In genomic region chr2:67627456-67627855, GRCh38 we compare ENCODE assay signal across 17 cellular contexts.
DNase-seq lines count a peak whose midpoint lies in the region; ATAC-seq, FAIRE-seq and TF ChIP-seq lines count a peak whose summit lies in the region.
"Had no signal": no experiment of that assay in that cellular context is flagged by ENCODE, and none has a peak within 500 bp of the region (broad histone marks: within the 10 kb centered on the region; RNA-seq: fewer than 3 reads in every experiment).

No MANE protein-coding gene starts in this region.

- H3K14ac ChIP-seq in IMR-90 (replicated peaks; ENCODE audit: low read depth, low read length): peak overlapping the region; percentile 45; the same call in 1 of the 2 replicates

- H3K9me3 ChIP-seq in IMR-90 (ENCODE audit: control insufficient read depth, insufficient read depth, low read length) (no peaks in the 10 kb centered on the region), astrocyte (ENCODE audit: insufficient read depth, low read depth, low read length) (no peaks in the 10 kb centered on the region), pancreas (no peaks in the 10 kb centered on the region)
- H3K9me3 ChIP-seq: BE2C had no signal

- H3K4ac ChIP-seq in IMR-90 (ENCODE audit: low read depth, low read length): no peak overlapping the region

- H3K4me2 ChIP-seq in IMR-90 (ENCODE audit: low read depth, low read length): no peak overlapping the region
- H3K4me2 ChIP-seq in astrocyte (ENCODE audit: low read length): no peak overlapping the region

- no peak overlapping the region for H2BK15ac ChIP-seq in IMR-90 (ENCODE audit: low read depth, low read length)

- CTCF ChIA-PET in IMR-90 (lab: Yijun Ruan, JAX): no interaction called here

- H3K9me1 ChIP-seq in IMR-90 (ENCODE audit: insufficient read depth, low read length): 0 out of 2 replicates have a peak, but pooled peaks cover 2% of the 10 kb centered on the region

- H4K5ac ChIP-seq in IMR-90 (ENCODE audit: low read depth, low read length): no peak overlapping the region; the same call in 1 of the 2 replicates

- TF ChIP-seq RAD21 in IMR-90 (IDR thresholded peaks at IDR 0.05; ENCODE audit: low read length): no peak

- H2AFZ ChIP-seq in IMR-90 (replicated peaks; ENCODE audit: low read length, poor library complexity) (no peak overlapping the region), astrocyte (ENCODE audit: low read depth, low read length) (no peak overlapping the region)

- peak overlapping the region; percentile 57; the same call in 1 of the 2 replicates for H2AK5ac ChIP-seq in IMR-90 (ENCODE audit: low read depth, low read length)

- intact Hi-C loops in IMR-90 (cut with micrococcal nuclease) (no loop called here), pancreas (cut with DNase I) (no loop called here)

- H2BK20ac ChIP-seq in IMR-90 (ENCODE audit: low read depth, low read length): peak overlapping the region; percentile 60; the same call in 1 of the 2 replicates

- peaks cover 25% of the 10 kb centered on the region for H3K4me1 Mint-ChIP-seq in astrocyte (ENCODE audit: low read depth, unreplicated experiment)
- peaks cover 22% of the 10 kb centered on the region for H3K4me1 Mint-ChIP-seq in nephron
- H3K4me1 Mint-ChIP-seq: CD4-positive, CD25-positive, alpha-beta regulatory T cell; CD8-positive, alpha-beta memory T cell had no signal

- H3K9ac ChIP-seq in IMR-90 (ENCODE audit: low read depth, low read length) (no peak overlapping the region), astrocyte (ENCODE audit: low read length) (no peak overlapping the region)

- no peak overlapping the region for H4K91ac ChIP-seq in IMR-90 (ENCODE audit: insufficient read depth, low read depth, low read length)

- WGBS in IMR-90 (ENCODE audit: extremely low coverage in 2 of 2, insufficient read length in 1 of 2), 2 experiments: no CpG with 5 or more reads among the region's 1 CpG
- WGBS in pancreas, 2 donors: 100% methylated on average over 1 of the region's 1 CpG

- H3K56ac ChIP-seq in IMR-90 (ENCODE audit: extremely low read depth, insufficient read depth, low read length): no peak overlapping the region

- no peaks in the 10 kb centered on the region for H3K79me2 ChIP-seq in astrocyte (ENCODE audit: insufficient read depth, low read length)

- no peaks in the 10 kb centered on the region for H3K36me3 Mint-ChIP-seq in astrocyte (ENCODE audit: low read depth, unreplicated experiment)
- peaks cover 6% of the 10 kb centered on the region for H3K36me3 Mint-ChIP-seq in nephron (ENCODE audit: low read depth)
- H3K36me3 Mint-ChIP-seq: CD4-positive, CD25-positive, alpha-beta regulatory T cell; CD8-positive, alpha-beta memory T cell had no signal

- H4K20me1 ChIP-seq in IMR-90 (ENCODE audit: insufficient read depth, low read length) (no peaks in the 10 kb centered on the region), astrocyte (ENCODE audit: insufficient read depth, low read length) (no peaks in the 10 kb centered on the region)

- POLR2A ChIA-PET in IMR-90 (lab: Charles Lee; ENCODE audit: unreplicated experiment): no interaction called here

- BruUV-seq in IMR-90 (replicated peaks; lab: Mats Ljungman, UMichigan): no TSS peak

- no peak overlapping the region for H2BK5ac ChIP-seq in IMR-90 (ENCODE audit: low read depth, low read length, poor library complexity, severe bottlenecking)

- DNase-seq in IMR-90: no peak
- DNase-seq in astrocyte (ENCODE audit: low read depth): no peak
- DNase-seq in left lobe of liver (ENCODE audit: low spot score): no peak
- no peak for DNase-seq in pancreas
- DNase-seq: BE2C; C1 segment of cervical spinal cord; CD4-positive, CD25-positive, alpha-beta regulatory T cell; CD8-positive, alpha-beta memory T cell; COR-L47; DMS 273 treated with DMSO at 0.1 percent for 48 hours; DMS53; DND-41 had no signal

- H2AK9ac ChIP-seq in IMR-90 (replicated peaks; ENCODE audit: low read depth, low read length, poor library complexity): no peak overlapping the region

- H3K9me3 Mint-ChIP-seq in astrocyte (ENCODE audit: unreplicated experiment) (no peaks in the 10 kb centered on the region), nephron (peaks cover 16% of the 10 kb centered on the region)

- peak overlapping the region; percentile 3; the same call in 1 of the 2 replicates for H2BK120ac ChIP-seq in IMR-90 (ENCODE audit: low read depth, low read length)

- no peak overlapping the region for H3K23ac ChIP-seq in IMR-90 (ENCODE audit: low read depth, low read length)

- peak overlapping the region; percentile 7 for H3K27ac Mint-ChIP-seq in astrocyte (ENCODE audit: unreplicated experiment)
- peak overlapping the region; percentile 29 to 79 (median 56) for H3K27ac Mint-ChIP-seq in nephron
- H3K27ac Mint-ChIP-seq: CD4-positive, CD25-positive, alpha-beta regulatory T cell; CD8-positive, alpha-beta memory T cell had no signal

- ATAC-seq in IMR-90 (ENCODE audit: low read depth): no peak
- no peak for ATAC-seq in HG03571 (IDR thresholded peaks at IDR 0.05; ENCODE audit: unreplicated experiment)
- no peak for ATAC-seq in left lobe of liver
- ATAC-seq in pancreas: no peak
- ATAC-seq: GM12878 had no signal

- in situ Hi-C loops in IMR-90 (cut with MboI; ENCODE audit: low sequenced_read_pairs): loop anchor here (25.0 kb wide), 2 partner anchors 390 to 1040 kb away; no protein-coding TSS in a partner anchor

- H3K18ac ChIP-seq in IMR-90 (ENCODE audit: low read depth, low read length): no peak overlapping the region; the same call in 1 of the 2 replicates

- H3K4me3 Mint-ChIP-seq in astrocyte (ENCODE audit: unreplicated experiment) (no peak overlapping the region), nephron (no peak overlapping the region)
- H3K4me3 Mint-ChIP-seq: CD4-positive, CD25-positive, alpha-beta regulatory T cell; CD8-positive, alpha-beta memory T cell had no signal

- H3K27me3 Mint-ChIP-seq in astrocyte (ENCODE audit: low read depth, unreplicated experiment) (no peaks in the 10 kb centered on the region), nephron (ENCODE audit: low read depth) (no peaks in the 10 kb centered on the region)
- H3K27me3 Mint-ChIP-seq: CD4-positive, CD25-positive, alpha-beta regulatory T cell had no signal

- no peaks in the 10 kb centered on the region for H3K79me1 ChIP-seq in IMR-90 (ENCODE audit: low read depth in 1 of 2, low read length in 2 of 2)

- H3K27ac ChIP-seq in IMR-90 (ENCODE audit: insufficient read depth, low read length) (no peak overlapping the region), astrocyte (ENCODE audit: low read depth, low read length) (no peak overlapping the region), pancreas (no peak overlapping the region)
- H3K27ac ChIP-seq: HL-60 had no signal

- no peaks in the 10 kb centered on the region for H3K27me3 ChIP-seq in IMR-90 (ENCODE audit: control insufficient read depth, insufficient read depth, low read length)
- no peaks in the 10 kb centered on the region for H3K27me3 ChIP-seq in astrocyte (ENCODE audit: insufficient read depth, low read length)
- no peaks in the 10 kb centered on the region for H3K27me3 ChIP-seq in pancreas
- H3K27me3 ChIP-seq: BE2C had no signal

- TF ChIP-seq POLR2A in IMR-90 (IDR thresholded peaks at IDR 0.05; ENCODE audit: low read depth, low read length): no peak

- no peaks in the 10 kb centered on the region for H3K36me3 ChIP-seq in IMR-90 (ENCODE audit: control insufficient read depth, insufficient read depth, low read length)
- H3K36me3 ChIP-seq in astrocyte (ENCODE audit: insufficient read depth, low read length): no peaks in the 10 kb centered on the region
- H3K36me3 ChIP-seq in pancreas: no peaks in the 10 kb centered on the region
- H3K36me3 ChIP-seq: BE2C had no signal

- H4K8ac ChIP-seq in IMR-90 (ENCODE audit: low read depth in 2 of 2, low read length in 2 of 2): 0 out of 4 replicates have a peak overlapping the region, but pooled peaks of 1 of the 2 experiments have one; percentile 25

- TF ChIP-seq CTCF in IMR-90 (conservative IDR thresholded peaks at IDR 0.05; ENCODE audit: low read depth, low read length) (no peak), astrocyte (IDR thresholded peaks at IDR 0.05; ENCODE audit: insufficient read depth, low read depth, low read length) (no peak), nephron (IDR thresholded peaks at IDR 0.05; ENCODE audit: unreplicated experiment in 3 of 3) (no peak), pancreas (IDR thresholded peaks at IDR 0.05) (no peak)

- H3K4me3 ChIP-seq in IMR-90 (ENCODE audit: insufficient read depth, low read depth, low read length) (no peak overlapping the region), astrocyte (ENCODE audit: insufficient read depth, low read depth, low read length) (no peak overlapping the region), pancreas (no peak overlapping the region)
- H3K4me3 ChIP-seq: GM12878 had no signal

- FAIRE-seq in astrocyte (lab: Jason Lieb, UNC) (no peak), pancreas (lab: Jason Lieb, UNC) (no peak)
- FAIRE-seq: GM12878, H54 had no signal

- H3K4me1 ChIP-seq in IMR-90 (ENCODE audit: control insufficient read depth, insufficient read depth, low read length) (peaks cover 8% of the 10 kb centered on the region; the same call in 1 of the 2 replicates), astrocyte (ENCODE audit: insufficient read depth, low read length) (peaks cover 17% of the 10 kb centered on the region), pancreas (no peaks in the 10 kb centered on the region)
- H3K4me1 ChIP-seq: BE2C had no signal

- dilution Hi-C loops in IMR-90 (cut with HindIII; ENCODE audit: low sequenced_read_pairs, unreplicated experiment): no loop called here

TF ChIP-seq in IMR-90, 13 proteins besides CTCF, POLR2A, EP300 and RAD21:
- TF ChIP-seq CHD1 (IDR thresholded peaks at IDR 0.05; ENCODE audit: low read depth, low read length) (no peak), CEBPB (IDR thresholded peaks at IDR 0.05; ENCODE audit: low read depth, low read length) (0 out of 2 replicates have a peak, but pooled peaks have one; percentile 13)
